Comparison of ENCODE assay signal across 31 cellular contexts in genomic region chr6:2132911-2133310, GRCh38.
"Had no signal": no experiment of that assay in that cellular context is flagged by ENCODE, and none has a peak within 500 bp of the region (broad histone marks: within the 10 kb centered on the region; RNA-seq: fewer than 3 reads in every experiment).

No MANE protein-coding gene starts in this region.

- H3K36me3 Mint-ChIP-seq: activated naive CD4-positive, alpha-beta T cell treated with anti-CD3 and anti-CD28 coated beads, Interleukin-2, amount 50 U/mL, for 24 hours; activated naive CD8-positive, alpha-beta T cell treated with anti-CD3 and anti-CD28 coated beads, Interleukin-2, amount 10 ng/mL, durations not matched to agents 7 days and 5 days; WTC11 had no signal

- H3K36me3 ChIP-seq: ascending aorta had no signal

- H3K27ac ChIP-seq: ascending aorta, RWPE1, SK-N-MC had no signal

- H3K9me3 ChIP-seq: ascending aorta had no signal

- H3K27me3 Mint-ChIP-seq: activated CD4-positive, alpha-beta T cell treated with anti-CD3 and anti-CD28 coated beads for 36 hours; activated CD4-positive, alpha-beta T cell treated with anti-CD3 and anti-CD28 coated beads, Interleukin-2, amount 10 ng/mL, durations not matched to agents 7 days and 5 days; activated naive CD4-positive, alpha-beta T cell treated with anti-CD3 and anti-CD28 coated beads, Interleukin-2, amount 50 U/mL, for 24 hours; activated naive CD8-positive, alpha-beta T cell treated with anti-CD3 and anti-CD28 coated beads, Interleukin-2, amount 10 ng/mL, durations not matched to agents 7 days and 5 days; activated T-cell treated with anti-CD3 and anti-CD28 coated beads, Interleukin-2, amount 50 U/mL, for 24 hours had no signal

- H3K4me3 Mint-ChIP-seq: activated CD4-positive, alpha-beta T cell treated with anti-CD3 and anti-CD28 coated beads for 36 hours; activated CD4-positive, alpha-beta T cell treated with anti-CD3 and anti-CD28 coated beads, Interleukin-2, amount 10 ng/mL, durations not matched to agents 7 days and 5 days; activated CD8-positive, alpha-beta T cell treated with anti-CD3 and anti-CD28 coated beads, Interleukin-2, amount 10 ng/mL, durations not matched to agents 7 days and 5 days; activated naive CD4-positive, alpha-beta T cell treated with anti-CD3 and anti-CD28 coated beads, Interleukin-2, amount 50 U/mL, for 24 hours; activated naive CD8-positive, alpha-beta T cell treated with anti-CD3 and anti-CD28 coated beads, Interleukin-2, amount 10 ng/mL, durations not matched to agents 7 days and 5 days; activated T-cell treated with anti-CD3 and anti-CD28 coated beads, Interleukin-2, amount 50 U/mL, for 24 hours; T-helper 1 cell treated with Interleukin-12 subunit alpha and Interleukin-12 subunit beta and Interleukin-4 antibody, amounts not matched to agents 30 μg/mL and 1 μg/mL, for 36 hours; T-helper 2 cell treated with Interferon-gamma antibody and Interleukin-4, amounts not matched to agents 5 μg/mL and 100 μg/mL, for 36 hours; WTC11 had no signal

- H3K27me3 ChIP-seq: ascending aorta had no signal

- H3K27ac Mint-ChIP-seq: activated CD4-positive, alpha-beta T cell treated with anti-CD3 and anti-CD28 coated beads for 36 hours; activated CD4-positive, alpha-beta T cell treated with anti-CD3 and anti-CD28 coated beads, Interleukin-2, amount 10 ng/mL, durations not matched to agents 7 days and 5 days; activated CD8-positive, alpha-beta T cell treated with anti-CD3 and anti-CD28 coated beads, Interleukin-2, amount 10 ng/mL, durations not matched to agents 7 days and 5 days; activated naive CD4-positive, alpha-beta T cell treated with anti-CD3 and anti-CD28 coated beads, Interleukin-2, amount 50 U/mL, for 24 hours; activated naive CD8-positive, alpha-beta T cell treated with anti-CD3 and anti-CD28 coated beads, Interleukin-2, amount 10 ng/mL, durations not matched to agents 7 days and 5 days; activated T-cell treated with anti-CD3 and anti-CD28 coated beads, Interleukin-2, amount 50 U/mL, for 24 hours; activated T-helper 2 cell treated with anti-CD3 and anti-CD28 coated beads, Interferon-gamma antibody, Interleukin-2, Interleukin-4, amounts not matched to agents 10 μg/mL and 5 μg/mL and 100 μg/mL, durations not matched to agents 14 hours and 24 hours and 36 hours; T-helper 1 cell treated with Interleukin-12 subunit alpha and Interleukin-12 subunit beta and Interleukin-4 antibody, amounts not matched to agents 30 μg/mL and 1 μg/mL, for 36 hours; T-helper 2 cell treated with Interferon-gamma antibody and Interleukin-4, amounts not matched to agents 5 μg/mL and 100 μg/mL, for 36 hours had no signal

- DNase-seq: activated CD4-positive, alpha-beta T cell treated with anti-CD3 and anti-CD28 coated beads for 36 hours; activated CD4-positive, alpha-beta T cell treated with anti-CD3 and anti-CD28 coated beads, Interleukin-2, amount 10 ng/mL, durations not matched to agents 7 days and 5 days; activated CD4-positive, alpha-beta T cell treated with anti-CD3 and anti-CD28 coated beads, Interleukin-2, amount 50 U/mL, for 48 hours; activated CD8-positive, alpha-beta T cell treated with anti-CD3 and anti-CD28 coated beads, Interleukin-2, amount 10 ng/mL, durations not matched to agents 7 days and 5 days; activated gamma-delta T cell; activated naive CD4-positive, alpha-beta T cell treated with Interleukin-2 at 50 U/mL for 16 hours; activated naive CD8-positive, alpha-beta T cell treated with anti-CD3 and anti-CD28 coated beads, Interleukin-2, amount 10 ng/mL, durations not matched to agents 7 days and 5 days; activated T-cell treated with anti-CD3 and anti-CD28 coated beads, Interleukin-2, amount 50 U/mL, for 24 hours; amygdala; caudate nucleus; cerebellar nuclear complex; KG1; NCI-H1105; NCI-H1417 treated with DMSO at 0.1 percent for 48 hours; NCI-H187 treated with DMSO at 0.1 percent for 48 hours; NCI-H2081; NCI-H2171 treated with DMSO at 0.1 percent for 48 hours; NCI-H2227 treated with DMSO at 0.1 percent for 48 hours; NCI-H446; NCI-H510A treated with DMSO at 0.1 percent for 48 hours; NCI-H526 treated with DMSO at 0.1 percent for 48 hours; Right ventricle myocardium superior had no signal

- H3K9me3 Mint-ChIP-seq: activated CD4-positive, alpha-beta T cell treated with anti-CD3 and anti-CD28 coated beads, Interleukin-2, amount 10 ng/mL, durations not matched to agents 7 days and 5 days; activated naive CD4-positive, alpha-beta T cell treated with anti-CD3 and anti-CD28 coated beads, Interleukin-2, amount 50 U/mL, for 24 hours; activated naive CD8-positive, alpha-beta T cell treated with anti-CD3 and anti-CD28 coated beads, Interleukin-2, amount 10 ng/mL, durations not matched to agents 7 days and 5 days; activated T-cell treated with anti-CD3 and anti-CD28 coated beads, Interleukin-2, amount 50 U/mL, for 24 hours; activated T-helper 2 cell treated with anti-CD3 and anti-CD28 coated beads, Interferon-gamma antibody, Interleukin-2, Interleukin-4, amounts not matched to agents 10 μg/mL and 5 μg/mL and 100 μg/mL, durations not matched to agents 14 hours and 24 hours and 36 hours; T-helper 1 cell treated with Interleukin-12 subunit alpha and Interleukin-12 subunit beta and Interleukin-4 antibody, amounts not matched to agents 30 μg/mL and 1 μg/mL, for 36 hours; T-helper 2 cell treated with Interferon-gamma antibody and Interleukin-4, amounts not matched to agents 5 μg/mL and 100 μg/mL, for 36 hours; WTC11 had no signal

- ATAC-seq: activated CD4-positive, alpha-beta T cell treated with anti-CD3 and anti-CD28 coated beads for 36 hours; activated CD4-positive, CD25-positive, alpha-beta regulatory T cell treated with anti-CD3 and anti-CD28 coated beads, Interleukin-2, amount 50 U/mL, for 24 hours; activated CD8-positive, alpha-beta T cell treated with anti-CD3 and anti-CD28 coated beads, Interleukin-2, amount 10 ng/mL, durations not matched to agents 7 days and 5 days; WTC11 had no signal

- H3K4me3 ChIP-seq: ascending aorta, SK-N-MC had no signal
